In the genomic region with DNA sequence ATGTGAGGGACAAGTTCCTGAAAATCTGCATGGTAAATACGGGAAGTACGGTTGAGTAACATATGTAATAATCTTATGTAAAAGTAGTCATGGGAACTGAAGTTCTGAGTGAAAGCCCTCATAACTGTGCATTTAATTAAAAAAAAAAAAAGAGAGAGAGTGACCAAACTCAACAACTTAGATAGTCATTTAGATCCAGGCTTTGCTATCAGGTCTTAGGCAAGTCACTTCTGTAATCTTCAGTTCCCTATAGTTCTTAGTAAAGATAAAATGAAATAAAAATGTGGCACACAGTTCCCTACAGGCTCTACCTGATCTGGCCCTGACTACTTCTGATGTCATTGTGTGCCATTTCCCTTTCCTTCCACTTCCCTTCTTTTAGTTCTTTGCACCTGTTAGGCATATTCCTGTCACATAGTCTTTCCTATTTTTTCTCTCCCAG, we compare ENCODE assay signal across 1 cellular context.
TF ChIP-seq lines count a peak whose summit lies in the region.

No MANE protein-coding gene starts in this region.

TF ChIP-seq in GM12878, 131 proteins besides CTCF, POLR2A, EP300 and RAD21 (continued from another document):
- TF ChIP-seq, protein P1, sequence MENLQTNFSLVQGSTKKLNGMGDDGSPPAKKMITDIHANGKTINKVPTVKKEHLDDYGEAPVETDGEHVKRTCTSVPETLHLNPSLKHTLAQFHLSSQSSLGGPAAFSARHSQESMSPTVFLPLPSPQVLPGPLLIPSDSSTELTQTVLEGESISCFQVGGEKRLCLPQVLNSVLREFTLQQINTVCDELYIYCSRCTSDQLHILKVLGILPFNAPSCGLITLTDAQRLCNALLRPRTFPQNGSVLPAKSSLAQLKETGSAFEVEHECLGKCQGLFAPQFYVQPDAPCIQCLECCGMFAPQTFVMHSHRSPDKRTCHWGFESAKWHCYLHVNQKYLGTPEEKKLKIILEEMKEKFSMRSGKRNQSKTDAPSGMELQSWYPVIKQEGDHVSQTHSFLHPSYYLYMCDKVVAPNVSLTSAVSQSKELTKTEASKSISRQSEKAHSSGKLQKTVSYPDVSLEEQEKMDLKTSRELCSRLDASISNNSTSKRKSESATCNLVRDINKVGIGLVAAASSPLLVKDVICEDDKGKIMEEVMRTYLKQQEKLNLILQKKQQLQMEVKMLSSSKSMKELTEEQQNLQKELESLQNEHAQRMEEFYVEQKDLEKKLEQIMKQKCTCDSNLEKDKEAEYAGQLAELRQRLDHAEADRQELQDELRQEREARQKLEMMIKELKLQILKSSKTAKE (IDR thresholded peaks at IDR 0.05; ENCODE audit: low read depth, poor library complexity, severe bottlenecking): no peak
- TF ChIP-seq HDGF (IDR thresholded peaks at IDR 0.05) (no peak), SIX5 (IDR thresholded peaks at IDR 0.05; ENCODE audit: low read depth, low read length, severe bottlenecking) (no peak), ZNF274 (IDR thresholded peaks at IDR 0.05; ENCODE audit: insufficient read depth, insufficient read length) (no peak), ATF7 (IDR thresholded peaks at IDR 0.05; ENCODE audit: low read depth) (no peak), EGR1 (IDR thresholded peaks at IDR 0.05; ENCODE audit: borderline replicate concordance in 1 of 2, low read depth in 2 of 2, low read length in 2 of 2) (no peak), CREM (IDR thresholded peaks at IDR 0.05; ENCODE audit: low read depth) (peak; percentile 56; the same call in 1 of the 2 replicates), KLF5 (IDR thresholded peaks at IDR 0.05; ENCODE audit: partially characterized antibody) (no peak), SIN3A (IDR thresholded peaks at IDR 0.05; ENCODE audit: low read depth, low read length) (no peak), SMAD1 (IDR thresholded peaks at IDR 0.05; ENCODE audit: low read depth, partially characterized antibody) (no peak), POU2F2 (IDR thresholded peaks at IDR 0.05; ENCODE audit: borderline replicate concordance, low read depth, low read length) (no peak), PAX5 (IDR thresholded peaks at IDR 0.05; ENCODE audit: borderline replicate concordance, low read depth, low read length) (no peak), RUNX3 (IDR thresholded peaks at IDR 0.05; ENCODE audit: low read length) (0 out of 2 replicates have a peak, but pooled peaks have one; percentile 37), TCF12 (IDR thresholded peaks at IDR 0.05; ENCODE audit: low read depth, low read length) (no peak), JUNB (IDR thresholded peaks at IDR 0.05) (peak; percentile 82), TAF1 (IDR thresholded peaks at IDR 0.05; ENCODE audit: borderline replicate concordance, low read depth, low read length) (no peak), PAX8 (IDR thresholded peaks at IDR 0.05) (no peak), PML (IDR thresholded peaks at IDR 0.05; ENCODE audit: low read length) (no peak), JUND (IDR thresholded peaks at IDR 0.05; ENCODE audit: low read depth, low read length) (no peak)
- TF ChIP-seq, protein P2, sequence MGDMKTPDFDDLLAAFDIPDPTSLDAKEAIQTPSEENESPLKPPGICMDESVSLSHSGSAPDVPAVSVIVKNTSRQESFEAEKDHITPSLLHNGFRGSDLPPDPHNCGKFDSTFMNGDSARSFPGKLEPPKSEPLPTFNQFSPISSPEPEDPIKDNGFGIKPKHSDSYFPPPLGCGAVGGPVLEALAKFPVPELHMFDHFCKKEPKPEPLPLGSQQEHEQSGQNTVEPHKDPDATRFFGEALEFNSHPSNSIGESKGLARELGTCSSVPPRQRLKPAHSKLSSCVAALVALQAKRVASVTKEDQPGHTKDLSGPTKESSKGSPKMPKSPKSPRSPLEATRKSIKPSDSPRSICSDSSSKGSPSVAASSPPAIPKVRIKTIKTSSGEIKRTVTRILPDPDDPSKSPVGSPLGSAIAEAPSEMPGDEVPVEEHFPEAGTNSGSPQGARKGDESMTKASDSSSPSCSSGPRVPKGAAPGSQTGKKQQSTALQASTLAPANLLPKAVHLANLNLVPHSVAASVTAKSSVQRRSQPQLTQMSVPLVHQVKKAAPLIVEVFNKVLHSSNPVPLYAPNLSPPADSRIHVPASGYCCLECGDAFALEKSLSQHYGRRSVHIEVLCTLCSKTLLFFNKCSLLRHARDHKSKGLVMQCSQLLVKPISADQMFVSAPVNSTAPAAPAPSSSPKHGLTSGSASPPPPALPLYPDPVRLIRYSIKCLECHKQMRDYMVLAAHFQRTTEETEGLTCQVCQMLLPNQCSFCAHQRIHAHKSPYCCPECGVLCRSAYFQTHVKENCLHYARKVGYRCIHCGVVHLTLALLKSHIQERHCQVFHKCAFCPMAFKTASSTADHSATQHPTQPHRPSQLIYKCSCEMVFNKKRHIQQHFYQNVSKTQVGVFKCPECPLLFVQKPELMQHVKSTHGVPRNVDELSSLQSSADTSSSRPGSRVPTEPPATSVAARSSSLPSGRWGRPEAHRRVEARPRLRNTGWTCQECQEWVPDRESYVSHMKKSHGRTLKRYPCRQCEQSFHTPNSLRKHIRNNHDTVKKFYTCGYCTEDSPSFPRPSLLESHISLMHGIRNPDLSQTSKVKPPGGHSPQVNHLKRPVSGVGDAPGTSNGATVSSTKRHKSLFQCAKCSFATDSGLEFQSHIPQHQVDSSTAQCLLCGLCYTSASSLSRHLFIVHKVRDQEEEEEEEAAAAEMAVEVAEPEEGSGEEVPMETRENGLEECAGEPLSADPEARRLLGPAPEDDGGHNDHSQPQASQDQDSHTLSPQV (IDR thresholded peaks at IDR 0.05): no peak
- TF ChIP-seq, protein P3, sequence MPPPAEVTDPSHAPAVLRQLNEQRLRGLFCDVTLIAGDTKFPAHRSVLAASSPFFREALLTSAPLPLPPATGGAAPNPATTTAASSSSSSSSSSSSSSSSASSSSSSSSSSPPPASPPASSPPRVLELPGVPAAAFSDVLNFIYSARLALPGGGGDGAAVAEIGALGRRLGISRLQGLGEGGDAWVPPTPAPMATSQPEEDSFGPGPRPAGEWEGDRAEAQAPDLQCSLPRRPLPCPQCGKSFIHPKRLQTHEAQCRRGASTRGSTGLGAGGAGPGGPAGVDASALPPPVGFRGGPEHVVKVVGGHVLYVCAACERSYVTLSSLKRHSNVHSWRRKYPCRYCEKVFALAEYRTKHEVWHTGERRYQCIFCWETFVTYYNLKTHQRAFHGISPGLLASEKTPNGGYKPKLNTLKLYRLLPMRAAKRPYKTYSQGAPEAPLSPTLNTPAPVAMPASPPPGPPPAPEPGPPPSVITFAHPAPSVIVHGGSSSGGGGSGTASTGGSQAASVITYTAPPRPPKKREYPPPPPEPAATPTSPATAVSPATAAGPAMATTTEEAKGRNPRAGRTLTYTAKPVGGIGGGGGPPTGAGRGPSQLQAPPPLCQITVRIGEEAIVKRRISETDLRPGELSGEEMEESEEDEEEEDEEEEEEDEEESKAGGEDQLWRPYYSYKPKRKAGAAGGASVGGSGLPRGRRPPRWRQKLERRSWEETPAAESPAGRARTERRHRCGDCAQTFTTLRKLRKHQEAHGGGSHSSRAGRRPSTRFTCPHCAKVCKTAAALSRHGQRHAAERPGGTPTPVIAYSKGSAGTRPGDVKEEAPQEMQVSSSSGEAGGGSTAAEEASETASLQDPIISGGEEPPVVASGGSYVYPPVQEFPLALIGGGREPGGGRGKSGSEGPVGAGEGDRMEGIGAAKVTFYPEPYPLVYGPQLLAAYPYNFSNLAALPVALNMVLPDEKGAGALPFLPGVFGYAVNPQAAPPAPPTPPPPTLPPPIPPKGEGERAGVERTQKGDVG (CRISPR knock-in tag; IDR thresholded peaks at IDR 0.05): no peak
- TF ChIP-seq, protein P4, sequence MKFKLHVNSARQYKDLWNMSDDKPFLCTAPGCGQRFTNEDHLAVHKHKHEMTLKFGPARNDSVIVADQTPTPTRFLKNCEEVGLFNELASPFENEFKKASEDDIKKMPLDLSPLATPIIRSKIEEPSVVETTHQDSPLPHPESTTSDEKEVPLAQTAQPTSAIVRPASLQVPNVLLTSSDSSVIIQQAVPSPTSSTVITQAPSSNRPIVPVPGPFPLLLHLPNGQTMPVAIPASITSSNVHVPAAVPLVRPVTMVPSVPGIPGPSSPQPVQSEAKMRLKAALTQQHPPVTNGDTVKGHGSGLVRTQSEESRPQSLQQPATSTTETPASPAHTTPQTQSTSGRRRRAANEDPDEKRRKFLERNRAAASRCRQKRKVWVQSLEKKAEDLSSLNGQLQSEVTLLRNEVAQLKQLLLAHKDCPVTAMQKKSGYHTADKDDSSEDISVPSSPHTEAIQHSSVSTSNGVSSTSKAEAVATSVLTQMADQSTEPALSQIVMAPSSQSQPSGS (IDR thresholded peaks at IDR 0.05; ENCODE audit: low read length): no peak; the same call in 1 of the 2 replicates
- TF ChIP-seq, protein P5, sequence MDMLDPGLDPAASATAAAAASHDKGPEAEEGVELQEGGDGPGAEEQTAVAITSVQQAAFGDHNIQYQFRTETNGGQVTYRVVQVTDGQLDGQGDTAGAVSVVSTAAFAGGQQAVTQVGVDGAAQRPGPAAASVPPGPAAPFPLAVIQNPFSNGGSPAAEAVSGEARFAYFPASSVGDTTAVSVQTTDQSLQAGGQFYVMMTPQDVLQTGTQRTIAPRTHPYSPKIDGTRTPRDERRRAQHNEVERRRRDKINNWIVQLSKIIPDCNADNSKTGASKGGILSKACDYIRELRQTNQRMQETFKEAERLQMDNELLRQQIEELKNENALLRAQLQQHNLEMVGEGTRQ (IDR thresholded peaks at IDR 0.05; ENCODE audit: borderline replicate concordance, low read depth, low read length): no peak
